Comparison of ENCODE assay signal across 20 cellular contexts in the genomic region with DNA sequence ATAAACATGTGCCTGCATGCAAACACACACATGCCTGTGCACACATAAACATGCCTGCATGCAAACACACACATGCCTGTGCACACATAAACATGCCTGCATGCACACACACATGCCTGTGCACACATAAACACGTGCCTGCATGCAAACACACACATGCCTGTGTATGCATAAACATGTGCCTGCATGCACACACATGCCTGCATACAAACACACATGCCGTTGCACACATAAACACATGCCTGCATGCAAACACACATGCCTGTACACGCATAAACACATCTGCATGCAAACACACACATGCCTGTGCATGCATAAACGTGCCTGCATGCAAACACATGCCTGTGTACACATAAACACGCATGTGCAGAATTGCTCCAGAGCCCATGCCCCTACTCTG. TPM values are rescaled to one million over a fixed set of nuclear protein-coding genes. Genes with fewer than 3 reads are reported as not detected.
DNase-seq lines count a peak whose midpoint lies in the region; ATAC-seq, FAIRE-seq and TF ChIP-seq lines count a peak whose summit lies in the region.
"Had no signal": no experiment of that assay in that cellular context is flagged by ENCODE, and none has a peak within 500 bp of the region (broad histone marks: within the 10 kb centered on the region; RNA-seq: fewer than 3 reads in every experiment).

No MANE protein-coding gene starts in this region.

- no peak overlapping the region for H2AFZ ChIP-seq in K562 (ENCODE audit: low read depth, low read length)

- DNase-seq in HTR-8/SVneo (ENCODE audit: insufficient read length, low spot score) (no peak), K562 (ENCODE audit: extremely low read depth in 1 of 4, low spot score in 3 of 4) (no peak), dorsolateral prefrontal cortex (no peak), urothelium cell line (ENCODE audit: low spot score) (no peak), nucleus accumbens (lab: John Stamatoyannopoulos, UW) (no peak), inferior parietal cortex (ENCODE audit: extremely low spot score) (no peak), adrenal gland (no peak)
- DNase-seq: 8988T; Calu3; CD8-positive, alpha-beta T cell; DMS79 treated with DMSO at 0.1 percent for 48 hours; GF-D8; GOT3; H7; HFFc6 had no signal

- H3K9me3 ChIP-seq in K562 (replicated peaks; ENCODE audit: control insufficient read depth, insufficient read depth, low read depth, low read length) = no peaks in the 10 kb centered on the region
- no peaks in the 10 kb centered on the region for H3K9me3 ChIP-seq in adrenal gland (replicated peaks in 1 of 3)

- TF ChIP-seq POLR2A in K562 (conservative IDR thresholded peaks at IDR 0.05) = no peak
- TF ChIP-seq POLR2A in adrenal gland (IDR thresholded peaks at IDR 0.05) = no peak

- in situ Hi-C loops in K562 (cut with MboI) = no loop called here

- H3K9ac ChIP-seq in K562 (ENCODE audit: insufficient read depth in 1 of 2, low read depth in 2 of 2, low read length in 2 of 2) = no peak overlapping the region
- H3K9ac ChIP-seq: BLaER1 had no signal

- POLR2A ChIA-PET in K562 (lab: Yijun Ruan, JAX) = no interaction called here

- intact Hi-C loops in K562 (cut with micrococcal nuclease) (no loop called here), dorsolateral prefrontal cortex (cut with DNase I) (no loop called here), adrenal gland (cut with DNase I) (no loop called here)

- TF ChIP-seq CTCF in K562 (IDR thresholded peaks at IDR 0.05 in 2 of 3, conservative IDR thresholded peaks at IDR 0.05 in 1 of 3; ENCODE audit: insufficient read depth in 2 of 3, low read depth in 1 of 3, low read length in 3 of 3) (no peak), dorsolateral prefrontal cortex (IDR thresholded peaks at IDR 0.05 in 54 of 56, conservative IDR thresholded peaks at IDR 0.05 in 2 of 56; ENCODE audit: low read depth in 1 of 56, partially characterized antibody in 56 of 56) (no peak), adrenal gland (IDR thresholded peaks at IDR 0.05) (no peak)

- H3K36me3 ChIP-seq in K562 (ENCODE audit: control insufficient read depth, insufficient read depth, low read length) (no peaks in the 10 kb centered on the region), adrenal gland (replicated peaks in 1 of 2) (peaks cover 0 to 3% of the 10 kb centered on the region in 2 donors)

- H3K27me3 ChIP-seq in K562 (ENCODE audit: control insufficient read depth in 2 of 2, insufficient read depth in 2 of 2, low read length in 2 of 2) (no peaks in the 10 kb centered on the region), dorsolateral prefrontal cortex (no peaks in the 10 kb centered on the region), adrenal gland (no peaks in the 10 kb centered on the region)
- H3K27me3 ChIP-seq: BLaER1 had no signal

- CTCF ChIA-PET in K562 (lab: Yijun Ruan, JAX; ENCODE audit: low intra/inter-chr PET ratio) = no interaction called here

- H3K27ac ChIP-seq in K562 (ENCODE audit: extremely low read depth, low read depth, low read length) = no peak overlapping the region
- peak overlapping the region in 46 of 59 donors; percentile 3 to 82 (median 60) for H3K27ac ChIP-seq in dorsolateral prefrontal cortex
- H3K27ac ChIP-seq in adrenal gland = no peak overlapping the region
- H3K27ac ChIP-seq: BLaER1 had no signal

- WGBS in K562 (ENCODE audit: insufficient coverage, low coverage, missing lambda C conversion rate) = 52% methylated on average over 4 of the region's 5 CpGs
- 82 to 95% (median 87%) methylated on average over 5 of the region's 5 CpGs for WGBS in adrenal gland, 4 donors

- no TSS peak for BruUV-seq in K562 (replicated peaks; lab: Mats Ljungman, UMichigan)

- H3K4me2 ChIP-seq in K562 (ENCODE audit: insufficient read depth, low read length) = no peak overlapping the region
- H3K4me2 ChIP-seq: BLaER1 had no signal

- H4K20me1 ChIP-seq in K562 (replicated peaks; ENCODE audit: control insufficient read depth, insufficient read depth, low read length) = no peaks in the 10 kb centered on the region

- no peak for TF ChIP-seq RAD21 in K562 (CRISPR knock-in tag; conservative IDR thresholded peaks at IDR 0.05 in 1 of 2, IDR thresholded peaks at IDR 0.05 in 1 of 2)

- H3K79me2 ChIP-seq in K562 (ENCODE audit: control insufficient read depth, insufficient read depth, low read length) = no peaks in the 10 kb centered on the region

- no peak for ATAC-seq in K562
- ATAC-seq: CD8-positive, alpha-beta T cell; HCT116 had no signal

- no peaks in the 10 kb centered on the region for H3K9me1 ChIP-seq in K562 (ENCODE audit: control insufficient read depth, insufficient read depth, low read length)

- FAIRE-seq in HTR-8/SVneo (lab: Jason Lieb, UNC) (peak; percentile 38), K562 (lab: Jason Lieb, UNC) (no peak), urothelium cell line (lab: Jason Lieb, UNC) (peak; percentile 92)

- H3K4me1 ChIP-seq in K562 (replicated peaks in 1 of 2; ENCODE audit: control insufficient read depth in 2 of 2, insufficient read depth in 2 of 2, low read length in 2 of 2) = no peaks in the 10 kb centered on the region
- no peaks in the 10 kb centered on the region for H3K4me1 ChIP-seq in adrenal gland (replicated peaks in 1 of 2)

- H3K4me3 ChIP-seq in K562 = no peak overlapping the region
- no peak overlapping the region for H3K4me3 ChIP-seq in dorsolateral prefrontal cortex
- H3K4me3 ChIP-seq in adrenal gland = no peak overlapping the region
- H3K4me3 ChIP-seq: BLaER1 had no signal

- TF ChIP-seq EP300 in K562 (IDR thresholded peaks at IDR 0.05; ENCODE audit: low read length) = no peak

TF ChIP-seq in K562, 482 proteins besides CTCF, POLR2A, EP300 and RAD21:
- TF ChIP-seq HNRNPLL (IDR thresholded peaks at IDR 0.05; ENCODE audit: low read depth, low read length, poor library complexity, severe bottlenecking) (peak; percentile 35), ELF2 (CRISPR knock-in tag; IDR thresholded peaks at IDR 0.05) (no peak)
TF ChIP-seq in K562: peak in this region for 1.

RNA-seq across cellular contexts. Expression of gene NKX6-2, which starts 22.4 kb away (rescaled TPM):
- total RNA-seq in K562 (2011; cell fraction: chromatin; rRNA removed; ENCODE audit: low replicate concordance) = not detected in 2 replicates
- total RNA-seq in K562 (2011; cell fraction: nucleolus; rRNA removed) = not detected in 2 replicates
- not detected in 2 replicates for total RNA-seq in K562 (2011; cell fraction: nucleoplasm; rRNA removed)
- total RNA-seq in K562 (2014; rRNA removed) (not detected in 2 replicates), K562 (2014; rRNA removed; fragmentation: Illumina TruSeq; extraction: Trizol) (not detected in 2 replicates), K562 (2015; rRNA removed; fragmentation: Illumina TruSeq; extraction: Trizol) (not detected in 2 replicates), K562 (2021) (not detected in 2 replicates), dorsolateral prefrontal cortex (100 to 1,000 TPM in 23 of 120 experiments, 10 to 100 TPM in 96, 1 to 10 TPM in 1; 6.9 to 243 (median 52.2) TPM), adrenal gland (not detected)
- polyA plus RNA-seq in K562 (2011; rRNA removed) (not detected in 2 replicates), K562 (2014; fragmentation: Illumina TruSeq; extraction: Trizol) (not detected in 2 replicates), K562 (2014; fragmentation: Nextera tagmentation; extraction: Ambion mirVana) (1 to 10 TPM; 1.0 to 1.6 TPM), K562 (2014; rRNA removed) (not detected in 2 replicates), adrenal gland (under 1 TPM in 2 of 3 donors, not detected in 1; 0.37 to 0.40 TPM)
- not detected in 2 replicates for polyA plus RNA-seq in K562 (2011; cell fraction: cytosol; rRNA removed)
- not detected in 2 replicates for polyA plus RNA-seq in K562 (2011; cell fraction: nucleus; rRNA removed)
- 0.32 and 0.98 TPM in 2 replicates for polyA plus RNA-seq in K562 (2012)
- polyA minus RNA-seq in K562 (2011; rRNA and poly(A)+ RNA removed) = not detected in 2 replicates
- polyA minus RNA-seq in K562 (2011; cell fraction: cytosol; rRNA and poly(A)+ RNA removed) = not detected in 2 replicates
- not detected in 2 replicates for polyA minus RNA-seq in K562 (2011; cell fraction: nucleus; rRNA and poly(A)+ RNA removed)
- total RNA-seq: A673; Calu3; CD8-positive, alpha-beta T cell; HFFc6 had no signal
- polyA plus RNA-seq: AG04450, CD14-positive monocyte had no signal

Comparison
In these comparisons a context has a peak if more than half of its experiments do, and no peak if none do; other contexts are left out.
1. H3K27ac ChIP-seq: peak in dorsolateral prefrontal cortex (46 of 59); none in K562 (single experiment) and adrenal gland (0 of 5).
2. RNA of gene NKX6-2, which starts 22.4 kb away (total RNA-seq): 6.9 to 243 TPM in dorsolateral prefrontal cortex; not detected in K562 and not detected in adrenal gland; every median in the first group is over 4 times any median in the second.